Comparison of ENCODE assay signal across 8 cellular contexts in genomic region chr7:130205084-130205947, GRCh38. TPM values are rescaled to one million over a fixed set of nuclear protein-coding genes. Genes with fewer than 3 reads are reported as not detected.
DNase-seq lines count a peak whose midpoint lies in the region; ATAC-seq and TF ChIP-seq lines count a peak whose summit lies in the region.

Gene TMEM209, minus strand, starts transcription at chr7:130205406. Its CDS starts 31 bp downstream, at chr7:130205375.

- H3K4me1 ChIP-seq in fibroblast of lung (ENCODE audit: control insufficient read depth, extremely low read depth, insufficient read depth, low read length): peaks cover 5% of the 10 kb centered on the region
- H3K4me1 ChIP-seq in naive thymus-derived CD4-positive, alpha-beta T cell (ENCODE audit: control insufficient read depth in 2 of 2, insufficient read depth in 2 of 2, low read length in 2 of 2): peaks cover 11 to 14% of the 10 kb centered on the region in 2 donors

- H3K36me3 ChIP-seq in fibroblast of lung (ENCODE audit: control insufficient read depth, insufficient read depth, low read length): peaks cover 5% of the 10 kb centered on the region
- peaks cover 0 to 20% (median 16%) of the 10 kb centered on the region in 3 experiments for H3K36me3 ChIP-seq in naive thymus-derived CD4-positive, alpha-beta T cell (ENCODE audit: control insufficient read depth in 2 of 3, insufficient read depth in 3 of 3, low read length in 3 of 3)

- peak within 1 kb of the TSS; percentile 99 for H3K4me3 Mint-ChIP-seq in activated T-helper 17 cell treated with anti-CD3 and anti-CD28 coated beads, Interleukin-2, amount 50 U/mL, for 72 hours
- peak within 1 kb of the TSS; percentile 98 to 100 (median 100) for H3K4me3 Mint-ChIP-seq in naive thymus-derived CD4-positive, alpha-beta T cell
- H3K4me3 Mint-ChIP-seq in stimulated activated naive B cell treated with anti-CD40 and anti-IgM and Interleukin-4, amounts not matched to agents 10 μg/mL and 1 μg/mL and 100 μg/mL, for 72 hours: peak within 1 kb of the TSS; percentile 98 to 100

- no peaks in the 10 kb centered on the region for H3K9me3 ChIP-seq in fibroblast of lung (ENCODE audit: control insufficient read depth, insufficient read depth, low read depth, low read length)
- no peaks in the 10 kb centered on the region for H3K9me3 ChIP-seq in naive thymus-derived CD4-positive, alpha-beta T cell (ENCODE audit: control insufficient read depth in 2 of 3, low read length in 3 of 3)

- peak within 1 kb of the TSS; percentile 78 for H2AFZ ChIP-seq in fibroblast of lung (ENCODE audit: low read length)

- no peaks in the 10 kb centered on the region for H3K27me3 Mint-ChIP-seq in activated T-helper 17 cell treated with anti-CD3 and anti-CD28 coated beads, Interleukin-2, amount 50 U/mL, for 72 hours
- H3K27me3 Mint-ChIP-seq in naive thymus-derived CD4-positive, alpha-beta T cell: peaks cover 0 to 9% (median 0%) of the 10 kb centered on the region in 5 donors
- H3K27me3 Mint-ChIP-seq in stimulated activated naive B cell treated with anti-CD40 and anti-IgM and Interleukin-4, amounts not matched to agents 10 μg/mL and 1 μg/mL and 100 μg/mL, for 72 hours: no peaks in the 10 kb centered on the region

- H3K27ac ChIP-seq in RWPE1 (peak within 1 kb of the TSS; percentile 92), fibroblast of lung (ENCODE audit: insufficient read depth, low read length) (peak within 1 kb of the TSS; percentile 89)
- H3K27ac ChIP-seq in naive thymus-derived CD4-positive, alpha-beta T cell (ENCODE audit: low read depth, low read length): peak within 1 kb of the TSS; percentile 83

- H3K9me3 Mint-ChIP-seq in activated T-helper 17 cell treated with anti-CD3 and anti-CD28 coated beads, Interleukin-2, amount 50 U/mL, for 72 hours: no peaks in the 10 kb centered on the region
- H3K9me3 Mint-ChIP-seq in naive thymus-derived CD4-positive, alpha-beta T cell: no peaks in the 10 kb centered on the region
- H3K9me3 Mint-ChIP-seq in stimulated activated naive B cell treated with anti-CD40 and anti-IgM and Interleukin-4, amounts not matched to agents 10 μg/mL and 1 μg/mL and 100 μg/mL, for 72 hours: no peaks in the 10 kb centered on the region

- TF ChIP-seq CTCF in LNCaP clone FGC (IDR thresholded peaks at IDR 0.05; ENCODE audit: control insufficient read depth, extremely low read depth, insufficient read depth) (no peak), RWPE1 (conservative IDR thresholded peaks at IDR 0.05; ENCODE audit: low read depth) (no peak), fibroblast of lung (conservative IDR thresholded peaks at IDR 0.05 in 1 of 2, IDR thresholded peaks at IDR 0.05 in 1 of 2; ENCODE audit: low read depth in 1 of 2, low read length in 2 of 2) (no peak)

- H3K4me3 ChIP-seq in LNCaP clone FGC (ENCODE audit: low read depth, low read length) (peak within 1 kb of the TSS; percentile 94), fibroblast of lung (replicated peaks in 1 of 4; ENCODE audit: control extremely low read depth in 1 of 4, insufficient read depth in 1 of 4, low read depth in 3 of 4, low read length in 4 of 4) (peak within 1 kb of the TSS; percentile 62 to 99 (median 82))
- H3K4me3 ChIP-seq in naive thymus-derived CD4-positive, alpha-beta T cell (ENCODE audit: low read length): peak within 1 kb of the TSS; percentile 89

- peak within 1 kb of the TSS; percentile 67 for H3K4me2 ChIP-seq in fibroblast of lung (ENCODE audit: extremely low read depth, insufficient read depth, low read length)

- no peaks in the 10 kb centered on the region for H3K27me3 ChIP-seq in fibroblast of lung (ENCODE audit: control insufficient read depth, insufficient read depth, low read length)
- no peaks in the 10 kb centered on the region for H3K27me3 ChIP-seq in naive thymus-derived CD4-positive, alpha-beta T cell (ENCODE audit: control insufficient read depth in 2 of 2, insufficient read depth in 2 of 2, low read length in 2 of 2)

- POLR2A ChIA-PET in RWPE1 (lab: Yijun Ruan, JAX; ENCODE audit: low non-redundant PET): interaction anchor here (0.6 to 0.7 kb wide), 3 partner anchors 15 to 219 kb away, joined by 3 read pairs; no protein-coding TSS in a partner anchor
- POLR2A ChIA-PET in naive thymus-derived CD4-positive, alpha-beta T cell (lab: Charles Lee): interaction anchor here (0.6 to 1.7 kb wide), 20 partner anchors 8 to 1205 kb away, joined by 3 to 11 read pairs (median 4); partner anchors contain the start of genes KLHDC10, NRF1 and ZC3HC1

- DNase-seq in Daoy (ENCODE audit: low read depth) (peak; percentile 100), GOT3 (lab: John Stamatoyannopoulos, UW) (peak; percentile 92), LNCaP clone FGC (ENCODE audit: low read depth) (peak; percentile 92), RWPE1 (ENCODE audit: low spot score) (peak; percentile 90), fibroblast of lung (ENCODE audit: low read depth in 2 of 2) (peak; percentile 96 to 97)
- peak; percentile 80 to 96 (median 93) for DNase-seq in naive thymus-derived CD4-positive, alpha-beta T cell
- DNase-seq in stimulated activated naive B cell treated with anti-CD40 and anti-IgM and Interleukin-4, amounts not matched to agents 10 μg/mL and 1 μg/mL and 100 μg/mL, for 72 hours: peak; percentile 95

- peak within 1 kb of the TSS; percentile 81 for H3K9ac ChIP-seq in fibroblast of lung (ENCODE audit: insufficient read depth, low read length)

- peak; percentile 98 for ATAC-seq in activated T-helper 17 cell treated with anti-CD3 and anti-CD28 coated beads, Interleukin-2, amount 50 U/mL, for 72 hours (replicated peaks)
- ATAC-seq in naive thymus-derived CD4-positive, alpha-beta T cell: peak; percentile 98
- ATAC-seq in stimulated activated naive B cell treated with anti-CD40 and anti-IgM and Interleukin-4, amounts not matched to agents 10 μg/mL and 1 μg/mL and 100 μg/mL, for 72 hours (replicated peaks): peak; percentile 97 to 98

- H3K79me2 ChIP-seq in fibroblast of lung (ENCODE audit: control insufficient read depth, insufficient read depth, low read length): peaks cover 1% of the 10 kb centered on the region

- CTCF ChIA-PET in RWPE1 (lab: Yijun Ruan, JAX): no interaction called here
- CTCF ChIA-PET in naive thymus-derived CD4-positive, alpha-beta T cell (lab: Charles Lee): interaction anchor here (0.6 to 1.3 kb wide), 5 partner anchors 8 to 224 kb away, joined by 3 to 5 read pairs (median 3); no protein-coding TSS in a partner anchor

- H3K4me1 Mint-ChIP-seq in activated T-helper 17 cell treated with anti-CD3 and anti-CD28 coated beads, Interleukin-2, amount 50 U/mL, for 72 hours: peaks cover 21% of the 10 kb centered on the region
- H3K4me1 Mint-ChIP-seq in naive thymus-derived CD4-positive, alpha-beta T cell: peaks cover 13 to 43% (median 37%) of the 10 kb centered on the region in 7 donors
- H3K4me1 Mint-ChIP-seq in stimulated activated naive B cell treated with anti-CD40 and anti-IgM and Interleukin-4, amounts not matched to agents 10 μg/mL and 1 μg/mL and 100 μg/mL, for 72 hours: peaks cover 9 to 20% of the 10 kb centered on the region in 2 donors

- intact Hi-C loops in naive thymus-derived CD4-positive, alpha-beta T cell (cut with micrococcal nuclease): loop anchor here (1.0 to 10.0 kb wide), 10 partner anchors 64 to 981 kb away; partner anchors contain the start of genes KLHDC10 (in 2 of the 2), AHCYL2 (in 1 of the 2), CEP41 (in 1 of the 2) and COPG2 (in 1 of the 2)

- H3K27ac Mint-ChIP-seq in activated T-helper 17 cell treated with anti-CD3 and anti-CD28 coated beads, Interleukin-2, amount 50 U/mL, for 72 hours: peak within 1 kb of the TSS; percentile 99
- H3K27ac Mint-ChIP-seq in naive thymus-derived CD4-positive, alpha-beta T cell: peak within 1 kb of the TSS; percentile 97 to 100 (median 99)
- H3K27ac Mint-ChIP-seq in stimulated activated naive B cell treated with anti-CD40 and anti-IgM and Interleukin-4, amounts not matched to agents 10 μg/mL and 1 μg/mL and 100 μg/mL, for 72 hours: peak within 1 kb of the TSS; percentile 99

- H4K20me1 ChIP-seq in fibroblast of lung (ENCODE audit: control insufficient read depth, extremely low read depth, insufficient read depth, low read length): no peaks in the 10 kb centered on the region

- H3K36me3 Mint-ChIP-seq in activated T-helper 17 cell treated with anti-CD3 and anti-CD28 coated beads, Interleukin-2, amount 50 U/mL, for 72 hours (ENCODE audit: low read depth): peaks cover 49% of the 10 kb centered on the region
- H3K36me3 Mint-ChIP-seq in naive thymus-derived CD4-positive, alpha-beta T cell: peaks cover 5 to 20% (median 19%) of the 10 kb centered on the region in 5 donors
- H3K36me3 Mint-ChIP-seq in stimulated activated naive B cell treated with anti-CD40 and anti-IgM and Interleukin-4, amounts not matched to agents 10 μg/mL and 1 μg/mL and 100 μg/mL, for 72 hours: peaks cover 22 to 24% of the 10 kb centered on the region in 2 donors

RNA-seq across cellular contexts. Expression of gene TMEM209, which starts in this region (rescaled TPM):
- total RNA-seq in Daoy (2014; rRNA removed; shearing (Covaris generic)): 30.9 and 46.7 TPM in 2 replicates
- 10 to 100 TPM; 39.9 to 47.0 TPM for total RNA-seq in activated T-helper 17 cell treated with anti-CD3 and anti-CD28 coated beads, Interleukin-2, amount 50 U/mL, for 72 hours
- total RNA-seq in fibroblast of lung: 9.5 and 9.7 TPM in 2 replicates
- 15.1 and 20.8 TPM in 2 replicates for polyA plus RNA-seq in fibroblast of lung
- 6.1 and 8.1 TPM in 2 replicates for polyA plus RNA-seq in fibroblast of lung (2012)
- polyA minus RNA-seq in fibroblast of lung (ENCODE audit: low replicate concordance): 24.1 and 29.8 TPM in 2 replicates
- 10 to 100 TPM; 18.8 to 37.3 (median 35.1) TPM for total RNA-seq in naive thymus-derived CD4-positive, alpha-beta T cell
- 10 to 100 TPM; 38.0 to 53.9 TPM for polyA plus RNA-seq in naive thymus-derived CD4-positive, alpha-beta T cell

Comparison
In these comparisons a context has a peak if more than half of its experiments do, and no peak if none do; other contexts are left out.
1. Peak in every context shown above with its lines: DNase-seq, ATAC-seq, H3K4me3 ChIP-seq and H3K27ac ChIP-seq.